16 cellular contexts compared by ENCODE assay signal in the genomic region with DNA sequence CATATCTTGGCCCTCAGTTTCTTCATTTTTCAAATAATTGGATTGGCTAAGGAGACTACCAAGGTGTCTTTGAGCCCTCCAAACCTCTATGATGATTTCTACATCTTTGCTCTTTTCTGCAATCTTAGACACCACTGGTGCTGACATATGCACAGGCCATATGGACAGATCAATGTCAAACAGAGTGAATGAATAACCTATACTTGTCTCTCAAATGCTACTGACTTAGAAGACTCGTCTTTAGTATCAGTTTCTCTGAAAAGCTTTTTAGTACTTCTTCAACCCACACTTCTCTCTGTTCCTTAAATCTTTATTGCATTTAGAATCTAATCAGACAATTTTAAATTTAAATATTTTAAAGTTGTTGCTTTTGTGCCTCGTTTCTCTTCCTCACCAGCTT.
DNase-seq lines count a peak whose midpoint lies in the region; ATAC-seq and TF ChIP-seq lines count a peak whose summit lies in the region.
"Had no signal": no experiment of that assay in that cellular context is flagged by ENCODE, and none has a peak within 500 bp of the region (broad histone marks: within the 10 kb centered on the region; RNA-seq: fewer than 3 reads in every experiment).

No MANE protein-coding gene starts in this region.

- no peak overlapping the region for H2AFZ ChIP-seq in neuronal stem cell (ENCODE audit: low read length)

- H3K27ac ChIP-seq in neuronal stem cell (replicated peaks; ENCODE audit: low read length) = no peak overlapping the region
- H3K27ac ChIP-seq: colonic mucosa had no signal

- no peak overlapping the region for H4K8ac ChIP-seq in neuronal stem cell (ENCODE audit: low read depth, low read length)

- in situ Hi-C loops in GM13977 (cut with MboI; ENCODE audit: low pct_unique_long_range_greater_than_20kb, low sequenced_read_pairs, unreplicated experiment) = no loop called here

- H3K36me3 ChIP-seq in neuronal stem cell (replicated peaks in 1 of 2; ENCODE audit: control insufficient read depth in 2 of 2, insufficient read depth in 2 of 2, low read length in 2 of 2) = peaks cover 0 to 6% of the 10 kb centered on the region in 2 donors
- H3K36me3 ChIP-seq: colonic mucosa had no signal

- DNase-seq in GM13977 (ENCODE audit: low spot score) (peak; percentile 13), GM03348 (ENCODE audit: low spot score) (no peak), DMS53 treated with DMSO at 0.1 percent for 48 hours (lab: John Stamatoyannopoulos, UW; ENCODE audit: unreplicated experiment) (no peak), neuronal stem cell (ENCODE audit: low spot score) (no peak), SK-N-DZ (ENCODE audit: low spot score) (no peak)
- DNase-seq: activated CD4-positive, alpha-beta T cell treated with anti-CD3 and anti-CD28 coated beads for 36 hours; activated T-cell treated with anti-CD3 and anti-CD28 coated beads, Interleukin-2, amount 50 U/mL, for 24 hours; amniotic stem cell; colonic mucosa; hippocampal formation; MV-4-11 had no signal

- H2BK12ac ChIP-seq in neuronal stem cell (ENCODE audit: low read length) = no peak overlapping the region

- no peaks in the 10 kb centered on the region for H3K9me3 ChIP-seq in neuronal stem cell (replicated peaks in 1 of 2; ENCODE audit: control insufficient read depth in 2 of 2, insufficient read depth in 1 of 2, low read depth in 1 of 2, low read length in 2 of 2)
- H3K9me3 ChIP-seq: colonic mucosa had no signal

- no peak overlapping the region for H2AK5ac ChIP-seq in neuronal stem cell (ENCODE audit: low read depth, low read length)

- H3K18ac ChIP-seq in neuronal stem cell (ENCODE audit: low read length) = no peak overlapping the region

- no peak overlapping the region for H3K4ac ChIP-seq in neuronal stem cell (ENCODE audit: low read length)

- no peak overlapping the region for H3K9ac ChIP-seq in neuronal stem cell (ENCODE audit: low read depth, low read length, poor library complexity)

- WGBS in neuronal stem cell (ENCODE audit: extremely low coverage in 2 of 2, insufficient read length in 2 of 2, insufficient replicate concordance in 1 of 2), 2 donors = no CpG with 5 or more reads among the region's 2 CpGs

- peaks cover 0 to 2% of the 10 kb centered on the region in 2 donors for H3K4me1 ChIP-seq in neuronal stem cell (ENCODE audit: control insufficient read depth in 2 of 2, insufficient read depth in 1 of 2, low read depth in 1 of 2, low read length in 2 of 2)
- H3K4me1 ChIP-seq: colonic mucosa had no signal

- H3K14ac ChIP-seq in neuronal stem cell (ENCODE audit: low read length) = no peak overlapping the region

- no peak overlapping the region for H2BK5ac ChIP-seq in neuronal stem cell (ENCODE audit: low read length)

- TF ChIP-seq CTCF in GM13977 (IDR thresholded peaks at IDR 0.05; ENCODE audit: extremely low read depth, insufficient read depth, missing control alignments) = no peak

- H2BK120ac ChIP-seq in neuronal stem cell (ENCODE audit: low read depth, low read length) = no peak overlapping the region

- H3K23ac ChIP-seq in neuronal stem cell (ENCODE audit: low read depth, low read length, poor library complexity) = no peak overlapping the region

- ATAC-seq in GM19351 (IDR thresholded peaks at IDR 0.05; ENCODE audit: unreplicated experiment) = peak; percentile 46
- peak; percentile 52 for ATAC-seq in HG02588 (IDR thresholded peaks at IDR 0.05; ENCODE audit: unreplicated experiment)
- ATAC-seq in HG03280 (IDR thresholded peaks at IDR 0.05; ENCODE audit: unreplicated experiment) = peak; percentile 44
- ATAC-seq: activated CD4-positive, alpha-beta T cell treated with anti-CD3 and anti-CD28 coated beads for 36 hours; esophagus mucosa; HCT116 had no signal

- no peaks in the 10 kb centered on the region for H3K27me3 ChIP-seq in neuronal stem cell (ENCODE audit: control insufficient read depth in 3 of 3, insufficient read depth in 3 of 3, low read depth in 1 of 3, low read length in 3 of 3)
- H3K27me3 ChIP-seq: colonic mucosa had no signal

- H3K4me2 ChIP-seq in neuronal stem cell (ENCODE audit: insufficient read depth, low read length, poor library complexity, severe bottlenecking) = no peak overlapping the region

- H4K91ac ChIP-seq in neuronal stem cell (ENCODE audit: low read depth, low read length, poor library complexity) = no peak overlapping the region

- H3K4me3 ChIP-seq in neuronal stem cell (ENCODE audit: low read length in 2 of 2) = no peak overlapping the region
- H3K4me3 ChIP-seq: colonic mucosa had no signal

- H3K79me1 ChIP-seq in neuronal stem cell (ENCODE audit: low read depth, low read length) = no peaks in the 10 kb centered on the region

- H2BK15ac ChIP-seq in neuronal stem cell (ENCODE audit: low read length) = no peak overlapping the region
